ENCODE assay signal across 8 cellular contexts in the genomic region with DNA sequence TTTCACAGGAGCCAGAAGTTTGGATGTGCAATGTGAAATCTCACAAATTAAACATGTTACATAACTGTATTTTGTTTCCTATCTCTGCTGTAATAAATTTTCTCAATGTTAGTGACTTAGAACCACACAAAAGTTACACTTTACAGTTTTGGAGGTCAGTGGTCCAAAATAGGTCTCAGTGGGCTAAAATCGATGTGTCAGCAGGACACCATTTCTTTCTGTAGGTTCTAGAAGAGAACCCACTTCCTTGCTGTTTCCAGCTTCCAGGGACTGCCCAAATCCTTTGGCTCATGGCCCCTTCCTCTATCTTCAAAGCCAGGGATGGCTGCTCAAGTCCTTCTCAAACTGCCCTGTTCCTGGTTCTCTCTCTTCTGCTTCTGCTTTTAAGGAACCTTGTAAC.
"Had no signal": no experiment of that assay in that cellular context is flagged by ENCODE, and none has a peak within 500 bp of the region (broad histone marks: within the 10 kb centered on the region; RNA-seq: fewer than 3 reads in every experiment).

No MANE protein-coding gene starts in this region.

- H3K4me2 ChIP-seq: GM23338 had no signal

- H3K9me3 Mint-ChIP-seq: GM23338, H9 had no signal

- H3K4me3 ChIP-seq: GM23338 had no signal

- H3K4me3 Mint-ChIP-seq: GM23338, H9, IgD-negative memory B cell had no signal

- H3K27ac Mint-ChIP-seq: GM23338, H9, IgD-negative memory B cell had no signal

- FAIRE-seq: H1, H54, HTR-8/SVneo had no signal

- H3K4me1 Mint-ChIP-seq: GM23338, IgD-negative memory B cell had no signal

- ATAC-seq: GM23338 had no signal

- H3K27me3 Mint-ChIP-seq: IgD-negative memory B cell had no signal

- DNase-seq: H9, HCEC 1CT, KG1 had no signal
